16 cellular contexts compared by ENCODE assay signal in genomic region chr3:14150491-14151230, GRCh38. TPM values are rescaled to one million over a fixed set of nuclear protein-coding genes. Genes with fewer than 3 reads are reported as not detected.
A peak's percentile ranks its signal among the peaks of the same experiment; 100 is the strongest.
DNase-seq lines count a peak whose midpoint lies in the region; ATAC-seq and TF ChIP-seq lines count a peak whose summit lies in the region.
"Had no signal": no experiment of that assay in that cellular context is flagged by ENCODE, and none has a peak within 500 bp of the region (broad histone marks: within the 10 kb centered on the region; RNA-seq: fewer than 3 reads in every experiment).

No MANE protein-coding gene starts in this region.

- no TSS peak for BruUV-seq in Caco-2 (replicated peaks; lab: Mats Ljungman, UMichigan)

- 0 out of 3 replicates have a peak, but pooled peaks have one; percentile 37 for ATAC-seq in RWPE2 (ENCODE audit: low read depth)
- peak; percentile 37 for ATAC-seq in foreskin keratinocyte
- no peak for ATAC-seq in stimulated activated effector memory CD8-positive, alpha-beta T cell treated with anti-CD3 and anti-CD28 coated beads, Interleukin-12 subunit alpha, Interleukin-12 subunit beta, amount 100 ng/mL, for 72 hours

- no peaks in the 10 kb centered on the region for H3K27me3 ChIP-seq in RWPE2 (ENCODE audit: insufficient read depth, poor library complexity, severe bottlenecking)
- H3K27me3 ChIP-seq in foreskin keratinocyte: no peaks in the 10 kb centered on the region
- no peaks in the 10 kb centered on the region for H3K27me3 ChIP-seq in Caco-2 (replicated peaks; ENCODE audit: control insufficient read depth, insufficient read depth, low read length)
- H3K27me3 ChIP-seq: dorsolateral prefrontal cortex, spleen had no signal

- H3K4me3 Mint-ChIP-seq in activated naive CD4-positive, alpha-beta T cell treated with anti-CD3 and anti-CD28 coated beads, Interleukin-2, amount 10 ng/mL, durations not matched to agents 7 days and 5 days: no peak overlapping the region
- H3K4me3 Mint-ChIP-seq in stimulated activated effector memory CD8-positive, alpha-beta T cell treated with anti-CD3 and anti-CD28 coated beads, Interleukin-12 subunit alpha, Interleukin-12 subunit beta, amount 100 ng/mL, for 72 hours: no peak overlapping the region
- H3K4me3 Mint-ChIP-seq in Caco-2 (ENCODE audit: unreplicated experiment): no peak overlapping the region

- no peak overlapping the region for H3K4me3 ChIP-seq in RWPE2 (ENCODE audit: severe bottlenecking)
- no peak overlapping the region for H3K4me3 ChIP-seq in Caco-2 (ENCODE audit: low read depth, low read length)
- H3K4me3 ChIP-seq: dorsolateral prefrontal cortex, prostate gland, spleen had no signal

- POLR2A ChIA-PET in Caco-2 (lab: Charles Lee): interaction anchor here (1.5 kb wide), 1 partner anchor 28 kb away, joined by 6 read pairs; the partner anchor contains the start of genes LSM3 and XPC

- H3K4me1 ChIP-seq in RWPE2 (ENCODE audit: insufficient read depth, poor library complexity, severe bottlenecking) (no peaks in the 10 kb centered on the region), foreskin keratinocyte (peaks cover 1% of the 10 kb centered on the region), Caco-2 (no peaks in the 10 kb centered on the region; the same call in 1 of the 2 replicates)
- H3K4me1 ChIP-seq: prostate gland had no signal

- H3K27ac Mint-ChIP-seq in activated naive CD4-positive, alpha-beta T cell treated with anti-CD3 and anti-CD28 coated beads, Interleukin-2, amount 10 ng/mL, durations not matched to agents 7 days and 5 days: peak overlapping the region; percentile 29
- H3K27ac Mint-ChIP-seq in stimulated activated effector memory CD8-positive, alpha-beta T cell treated with anti-CD3 and anti-CD28 coated beads, Interleukin-12 subunit alpha, Interleukin-12 subunit beta, amount 100 ng/mL, for 72 hours: peak overlapping the region; percentile 72
- H3K27ac Mint-ChIP-seq in Caco-2 (ENCODE audit: unreplicated experiment): no peak overlapping the region

- TF ChIP-seq CTCF in RWPE2 (IDR thresholded peaks at IDR 0.05; ENCODE audit: poor library complexity, severe bottlenecking) (no peak), foreskin keratinocyte (conservative IDR thresholded peaks at IDR 0.05) (no peak), Caco-2 (IDR thresholded peaks at IDR 0.05; ENCODE audit: insufficient read depth in 1 of 2, low read depth in 1 of 2, low read length in 1 of 2, severe bottlenecking in 1 of 2, unreplicated experiment in 1 of 2) (no peak)

- CTCF ChIA-PET in activated naive CD4-positive, alpha-beta T cell treated with anti-CD3 and anti-CD28 coated beads, Interleukin-2, amount 10 ng/mL, durations not matched to agents 7 days and 5 days (lab: Charles Lee): interaction anchor here (0.8 to 1.9 kb wide), 3 partner anchors 8 to 18 kb away, joined by 3 to 8 read pairs (median 4); no protein-coding TSS in a partner anchor
- CTCF ChIA-PET in Caco-2 (lab: Charles Lee): interaction anchor here (0.6 kb wide), 1 partner anchor 275 kb away, joined by 3 read pairs; no protein-coding TSS in a partner anchor

- H3K4me1 Mint-ChIP-seq in activated naive CD4-positive, alpha-beta T cell treated with anti-CD3 and anti-CD28 coated beads, Interleukin-2, amount 10 ng/mL, durations not matched to agents 7 days and 5 days: peaks cover 2% of the 10 kb centered on the region
- peaks cover 19% of the 10 kb centered on the region for H3K4me1 Mint-ChIP-seq in stimulated activated effector memory CD8-positive, alpha-beta T cell treated with anti-CD3 and anti-CD28 coated beads, Interleukin-12 subunit alpha, Interleukin-12 subunit beta, amount 100 ng/mL, for 72 hours
- no peaks in the 10 kb centered on the region for H3K4me1 Mint-ChIP-seq in Caco-2 (ENCODE audit: low read depth, unreplicated experiment)

- peaks cover 53% of the 10 kb centered on the region for H3K36me3 ChIP-seq in RWPE2 (ENCODE audit: low read depth)
- H3K36me3 ChIP-seq in Caco-2 (ENCODE audit: control insufficient read depth, insufficient read depth, low read length): peaks cover 2% of the 10 kb centered on the region

- H3K27ac ChIP-seq in RWPE2 (ENCODE audit: poor library complexity, severe bottlenecking) (no peak overlapping the region), foreskin keratinocyte (no peak overlapping the region)
- H3K27ac ChIP-seq: dorsolateral prefrontal cortex, prostate gland, spleen had no signal

- no peaks in the 10 kb centered on the region for H3K27me3 Mint-ChIP-seq in activated naive CD4-positive, alpha-beta T cell treated with anti-CD3 and anti-CD28 coated beads, Interleukin-2, amount 10 ng/mL, durations not matched to agents 7 days and 5 days
- no peaks in the 10 kb centered on the region for H3K27me3 Mint-ChIP-seq in Caco-2 (ENCODE audit: insufficient read depth, unreplicated experiment)

- no peak for DNase-seq in activated naive CD4-positive, alpha-beta T cell treated with anti-CD3 and anti-CD28 coated beads, Interleukin-2, amount 10 ng/mL, durations not matched to agents 7 days and 5 days
- no peak for DNase-seq in activated naive CD4-positive, alpha-beta T cell treated with anti-CD3 and anti-CD28 coated beads, Interleukin-2, amount 50 U/mL, for 16 hours
- DNase-seq in RWPE2 (ENCODE audit: low spot score): no peak
- no peak for DNase-seq in foreskin keratinocyte
- DNase-seq in stimulated activated effector memory CD8-positive, alpha-beta T cell treated with anti-CD3 and anti-CD28 coated beads, Interleukin-12 subunit alpha, Interleukin-12 subunit beta, amount 100 ng/mL, for 72 hours (ENCODE audit: low spot score in 2 of 2): no peak
- DNase-seq in Caco-2: no peak
- DNase-seq in effector CD4-positive, alpha-beta T cell: no peak
- DNase-seq in NCI-H128 (lab: John Stamatoyannopoulos, UW; ENCODE audit: unreplicated experiment): no peak
- DNase-seq: NCI-H2081 treated with DMSO at 0.1 percent for 48 hours; NCI-H526; OCI-M1; SK-N-SH; spleen; stimulated activated naive CD4-positive, alpha-beta T cell treated with Interleukin-2 at 50 U/mL for 16 hours had no signal

- H3K9me3 ChIP-seq in RWPE2 (ENCODE audit: severe bottlenecking) (no peaks in the 10 kb centered on the region), Caco-2 (no peaks in the 10 kb centered on the region)
- H3K9me3 ChIP-seq: prostate gland, SK-N-SH, spleen had no signal

- intact Hi-C loops in Caco-2 (cut with micrococcal nuclease; ENCODE audit: unreplicated experiment): no loop called here

- H3K36me3 Mint-ChIP-seq in activated naive CD4-positive, alpha-beta T cell treated with anti-CD3 and anti-CD28 coated beads, Interleukin-2, amount 10 ng/mL, durations not matched to agents 7 days and 5 days: peaks cover 44% of the 10 kb centered on the region
- peaks cover 68% of the 10 kb centered on the region for H3K36me3 Mint-ChIP-seq in stimulated activated effector memory CD8-positive, alpha-beta T cell treated with anti-CD3 and anti-CD28 coated beads, Interleukin-12 subunit alpha, Interleukin-12 subunit beta, amount 100 ng/mL, for 72 hours
- H3K36me3 Mint-ChIP-seq in Caco-2 (ENCODE audit: insufficient read depth, unreplicated experiment): peaks cover 57% of the 10 kb centered on the region

- no peaks in the 10 kb centered on the region for H3K9me3 Mint-ChIP-seq in activated naive CD4-positive, alpha-beta T cell treated with anti-CD3 and anti-CD28 coated beads, Interleukin-2, amount 10 ng/mL, durations not matched to agents 7 days and 5 days
- no peaks in the 10 kb centered on the region for H3K9me3 Mint-ChIP-seq in stimulated activated effector memory CD8-positive, alpha-beta T cell treated with anti-CD3 and anti-CD28 coated beads, Interleukin-12 subunit alpha, Interleukin-12 subunit beta, amount 100 ng/mL, for 72 hours
- no peaks in the 10 kb centered on the region for H3K9me3 Mint-ChIP-seq in Caco-2 (ENCODE audit: unreplicated experiment)

RNA-seq across cellular contexts. Expression of gene TMEM43, which starts 25.8 kb away (rescaled TPM):
- total RNA-seq in foreskin keratinocyte (99.7 and 102 TPM in 2 replicates), Caco-2 (2022) (33.0 and 35.2 TPM in 2 replicates)
- 47.8 and 52.2 TPM in 2 replicates for polyA plus RNA-seq in foreskin keratinocyte

RNA-seq across cellular contexts. Expression of gene CHCHD4, which starts 26.0 kb away (rescaled TPM):
- total RNA-seq in foreskin keratinocyte: 23.3 and 27.8 TPM in 2 replicates
- 22.6 and 29.7 TPM in 2 replicates for polyA plus RNA-seq in foreskin keratinocyte
- 15.3 and 15.9 TPM in 2 replicates for total RNA-seq in Caco-2 (2022)

RNA-seq across cellular contexts. Expression of gene XPC, which starts 27.7 kb away (rescaled TPM):
- total RNA-seq in foreskin keratinocyte (44.8 and 53.3 TPM in 2 replicates), Caco-2 (2022) (31.0 and 33.1 TPM in 2 replicates)
- polyA plus RNA-seq in foreskin keratinocyte: 23.7 and 26.1 TPM in 2 replicates

RNA-seq across cellular contexts. Expression of gene LSM3, which starts 28.0 kb away (rescaled TPM):
- total RNA-seq in foreskin keratinocyte (21.7 and 24.4 TPM in 2 replicates), Caco-2 (2022) (19.1 and 20.5 TPM in 2 replicates)
- polyA plus RNA-seq in foreskin keratinocyte: 31.3 and 35.0 TPM in 2 replicates
